1 cellular context compared by ENCODE assay signal in genomic region chr2:177716484-177716883, GRCh38.
TF ChIP-seq lines count a peak whose summit lies in the region.

No MANE protein-coding gene starts in this region.

TF ChIP-seq in K562, 482 proteins besides CTCF, POLR2A, EP300 and RAD21 (continued from another document):
- TF ChIP-seq RBM15 (IDR thresholded peaks at IDR 0.05; ENCODE audit: insufficient read depth, low read length) (no peak), HDAC6 (IDR thresholded peaks at IDR 0.05; ENCODE audit: low read depth, low read length) (no peak), CEBPB (tag; IDR thresholded peaks at IDR 0.05) (peak; percentile 60), MITF (IDR thresholded peaks at IDR 0.05) (no peak), GATA2 (CRISPR knock-in tag; IDR thresholded peaks at IDR 0.05) (no peak), NFE2 (IDR thresholded peaks at IDR 0.05; ENCODE audit: low read depth) (no peak)
- TF ChIP-seq, protein P1, sequence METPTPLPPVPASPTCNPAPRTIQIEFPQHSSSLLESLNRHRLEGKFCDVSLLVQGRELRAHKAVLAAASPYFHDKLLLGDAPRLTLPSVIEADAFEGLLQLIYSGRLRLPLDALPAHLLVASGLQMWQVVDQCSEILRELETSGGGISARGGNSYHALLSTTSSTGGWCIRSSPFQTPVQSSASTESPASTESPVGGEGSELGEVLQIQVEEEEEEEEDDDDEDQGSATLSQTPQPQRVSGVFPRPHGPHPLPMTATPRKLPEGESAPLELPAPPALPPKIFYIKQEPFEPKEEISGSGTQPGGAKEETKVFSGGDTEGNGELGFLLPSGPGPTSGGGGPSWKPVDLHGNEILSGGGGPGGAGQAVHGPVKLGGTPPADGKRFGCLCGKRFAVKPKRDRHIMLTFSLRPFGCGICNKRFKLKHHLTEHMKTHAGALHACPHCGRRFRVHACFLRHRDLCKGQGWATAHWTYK (CRISPR knock-in tag; IDR thresholded peaks at IDR 0.05) = no peak
